In the genomic region with DNA sequence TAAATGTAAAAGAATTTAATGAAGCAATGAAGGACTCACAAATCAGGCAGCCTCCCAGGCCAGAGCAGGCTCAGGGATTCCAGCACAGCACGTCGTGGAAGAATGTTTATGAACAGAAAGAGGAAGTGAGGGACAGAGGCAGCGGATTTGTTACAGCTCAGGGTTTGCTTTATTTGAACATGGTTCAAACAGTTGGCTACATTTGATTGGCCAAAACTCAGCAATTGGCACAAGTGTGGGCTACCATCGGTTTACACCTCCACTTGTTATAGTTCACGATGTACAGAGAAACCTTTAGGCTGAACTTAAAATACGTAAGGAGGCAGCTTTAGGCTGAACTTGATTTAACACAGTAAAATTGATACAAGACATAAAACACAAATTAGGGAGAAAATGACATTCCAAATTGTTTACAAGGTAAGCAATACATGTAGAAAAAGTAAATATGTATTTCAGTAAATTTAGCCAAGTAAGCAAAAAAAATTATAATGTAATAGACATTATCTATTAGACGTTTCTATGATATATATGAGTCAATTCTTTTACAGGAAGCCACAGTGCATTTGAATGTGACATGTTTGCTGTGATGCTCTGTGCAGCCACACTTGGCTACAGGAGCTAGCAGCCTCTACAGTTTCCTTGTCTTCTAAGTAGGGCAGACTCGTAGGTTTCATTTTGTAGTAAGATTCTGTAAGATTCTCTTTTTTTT, we compare ENCODE assay signal across 9 cellular contexts.
DNase-seq lines count a peak whose midpoint lies in the region; ATAC-seq and TF ChIP-seq lines count a peak whose summit lies in the region.
"Had no signal": no experiment of that assay in that cellular context is flagged by ENCODE, and none has a peak within 500 bp of the region (broad histone marks: within the 10 kb centered on the region; RNA-seq: fewer than 3 reads in every experiment).

No MANE protein-coding gene starts in this region.

- H3K4me3 ChIP-seq in NB4 (ENCODE audit: low read depth, low read length), result peak overlapping the region; percentile 18

- H3K27me3 Mint-ChIP-seq in H9 (ENCODE audit: low read depth), result no peaks in the 10 kb centered on the region; the same call in 1 of the 2 replicates

- H2BK12ac ChIP-seq in H9 (ENCODE audit: insufficient read length, low read depth, low read length), result no peak overlapping the region

- no peak overlapping the region for H3K23ac ChIP-seq in H9 (ENCODE audit: insufficient read length, low read depth, low read length)

- no peak overlapping the region for H2BK5ac ChIP-seq in H9 (ENCODE audit: insufficient read length, low read length)

- no peak overlapping the region for H4K5ac ChIP-seq in H9 (ENCODE audit: insufficient read length, low read depth, low read length)

- peaks cover 8% of the 10 kb centered on the region; the same call in 1 of the 2 replicates for H3K4me1 ChIP-seq in H9 (ENCODE audit: insufficient read depth, low read length)

- no peak overlapping the region for H3K27ac Mint-ChIP-seq in H9

- H3K23me2 ChIP-seq in H9 (ENCODE audit: insufficient read length, low read depth, low read length, poor library complexity, severe bottlenecking), result no peaks in the 10 kb centered on the region

- peak; percentile 12 for DNase-seq in H9
- peak; percentile 87 for DNase-seq in NB4 (ENCODE audit: low read depth)
- DNase-seq in DMS153 (lab: John Stamatoyannopoulos, UW), result no peak
- no peak for DNase-seq in HPDE6-E6E7 (ENCODE audit: extremely low spot score)
- no peak for DNase-seq in HCEC 1CT
- no peak for DNase-seq in stimulated activated CD4-positive, alpha-beta T cell treated with anti-CD3 and anti-CD28 coated beads, Interleukin-4, amount 100 ng/mL, for 4 hours

- no peaks in the 10 kb centered on the region for H3K27me3 ChIP-seq in H9 (ENCODE audit: insufficient read depth, low read length)

- no peak overlapping the region for H2BK15ac ChIP-seq in H9 (ENCODE audit: low read depth, low read length)

- no peak for TF ChIP-seq CTCF in H9 (conservative IDR thresholded peaks at IDR 0.05)
- TF ChIP-seq CTCF in NB4 (IDR thresholded peaks at IDR 0.05; ENCODE audit: low read depth, low read length), result no peak

- peak; percentile 50 for ATAC-seq in esophagus mucosa
- ATAC-seq: Panc1 had no signal

- peak; percentile 47 for TF ChIP-seq POLR2A in GM18526 (IDR thresholded peaks at IDR 0.05; ENCODE audit: extremely low read depth, insufficient read length)
- no peak for TF ChIP-seq POLR2A in NB4 (IDR thresholded peaks at IDR 0.05; ENCODE audit: extremely low read depth, insufficient read length)

- no peak overlapping the region for H3K9ac ChIP-seq in H9 (ENCODE audit: extremely low read depth, insufficient read length, low read length)

- H3K79me1 ChIP-seq in H9 (ENCODE audit: insufficient read depth, low read depth, low read length, poor library complexity, severe bottlenecking), result no peaks in the 10 kb centered on the region

- no peak overlapping the region for H3K14ac ChIP-seq in H9 (ENCODE audit: insufficient read depth, low read length)

- no peaks in the 10 kb centered on the region for H3K9me3 ChIP-seq in H9 (ENCODE audit: control insufficient read depth, low read depth, low read length)

- H3T11ph ChIP-seq in H9 (ENCODE audit: low read length), result no peak overlapping the region

- H3K4ac ChIP-seq in H9 (ENCODE audit: low read depth, low read length), result no peak overlapping the region

- no peaks in the 10 kb centered on the region for H3K79me2 ChIP-seq in H9 (ENCODE audit: insufficient read depth, low read length)

- peaks cover 2 to 13% (median 2%) of the 10 kb centered on the region in 3 experiments; a peak in 5 of 7 replicates for H3K36me3 Mint-ChIP-seq in H9 (ENCODE audit: insufficient read depth in 1 of 3, low read depth in 3 of 3)

- no peak overlapping the region for H3K4me3 Mint-ChIP-seq in H9

- H3K56ac ChIP-seq in H9 (ENCODE audit: insufficient read length, low read depth, low read length), result no peak overlapping the region

- peaks cover 10 to 11% of the 10 kb centered on the region in 2 experiments for H3K9me3 Mint-ChIP-seq in H9

- H3K27ac ChIP-seq in H9 (ENCODE audit: insufficient read length, low read depth, low read length), result no peak overlapping the region

- H2AFZ ChIP-seq in H9 (ENCODE audit: low read length), result no peak overlapping the region

- H4K8ac ChIP-seq in H9 (replicated peaks; ENCODE audit: insufficient read length, low read depth, low read length), result no peak overlapping the region

- no peak overlapping the region for H3K4me2 ChIP-seq in H9 (ENCODE audit: insufficient read depth, insufficient read length, low read length)

- H4K91ac ChIP-seq in H9 (ENCODE audit: insufficient read length, low read depth, low read length), result no peak overlapping the region

- H2BK20ac ChIP-seq in H9 (ENCODE audit: low read depth, low read length, poor library complexity, severe bottlenecking), result no peak overlapping the region

- H2AK5ac ChIP-seq in H9 (ENCODE audit: insufficient read length, low read length), result no peak overlapping the region

- H3K18ac ChIP-seq in H9 (ENCODE audit: insufficient read length, low read depth, low read length), result no peak overlapping the region

- H4K20me1 ChIP-seq in H9 (ENCODE audit: control insufficient read depth, insufficient read depth, insufficient read length), result no peaks in the 10 kb centered on the region

- H3K4me1 Mint-ChIP-seq in H9, result peaks cover 17 to 26% of the 10 kb centered on the region in 2 experiments

- no CpG with 5 or more reads among the region's 8 CpGs for WGBS in H9 (ENCODE audit: extremely low coverage, insufficient read length, low lambda C conversion rate)

- no peak overlapping the region for H2BK120ac ChIP-seq in H9 (ENCODE audit: low read depth, low read length, poor library complexity, severe bottlenecking)

Comparison
In these comparisons a context has a peak if more than half of its experiments do, and no peak if none do; other contexts are left out.
1. DNase-seq: peak in H9 (single experiment) and NB4 (single experiment); none in DMS153 (single experiment), HPDE6-E6E7 (single experiment), HCEC 1CT (single experiment) and stimulated activated CD4-positive, alpha-beta T cell treated with anti-CD3 and anti-CD28 coated beads, Interleukin-4, amount 100 ng/mL, for 4 hours (0 of 2).